Comparison of ENCODE assay signal across 8 cellular contexts in genomic region chr14:35808076-35808657, GRCh38. TPM values are rescaled to one million over a fixed set of nuclear protein-coding genes. Genes with fewer than 3 reads are reported as not detected.
A peak's percentile ranks its signal among the peaks of the same experiment; 100 is the strongest.
DNase-seq lines count a peak whose midpoint lies in the region; ATAC-seq and TF ChIP-seq lines count a peak whose summit lies in the region.

No MANE protein-coding gene starts in this region.

- H3K4me3 Mint-ChIP-seq in neural crest cell = peak overlapping the region; percentile 98

- peaks cover 18% of the 10 kb centered on the region for H3K4me1 ChIP-seq in HAP-1

- H3K9me3 ChIP-seq in HAP-1 = no peaks in the 10 kb centered on the region

- in situ Hi-C loops in ACHN (cut with HindIII; ENCODE audit: low pct_ligation_motif_present, low pct_unique_long_range_greater_than_20kb, low sequenced_read_pairs) (no loop called here), HAP-1 (cut with MboI; ENCODE audit: low sequenced_read_pairs) (no loop called here)

- DNase-seq in ACHN = peak; percentile 27
- DNase-seq in HAP-1 (ENCODE audit: low spot score in 2 of 2) = peak; percentile 51 to 61
- peak; percentile 9 for DNase-seq in UCSD-AML1 (lab: John Stamatoyannopoulos, UW; ENCODE audit: unreplicated experiment)
- DNase-seq in erythroblast (lab: John Stamatoyannopoulos, UW) = peak; percentile 12 to 58
- DNase-seq in neural crest cell (ENCODE audit: low read depth, low spot score) = no peak
- no peak for DNase-seq in NCI-H1930 (lab: John Stamatoyannopoulos, UW)

- H3K27ac Mint-ChIP-seq in neural crest cell (ENCODE audit: unreplicated experiment) = peak overlapping the region; percentile 92

- no peak for TF ChIP-seq POLR2A in erythroblast (IDR thresholded peaks at IDR 0.05; ENCODE audit: low read length)

- peaks cover 25% of the 10 kb centered on the region for H3K4me1 Mint-ChIP-seq in neural crest cell

- no peaks in the 10 kb centered on the region for H3K36me3 Mint-ChIP-seq in neural crest cell (ENCODE audit: low read depth)

- ATAC-seq in HG02852 (IDR thresholded peaks at IDR 0.05; ENCODE audit: unreplicated experiment) = no peak
- ATAC-seq in HG02938 (IDR thresholded peaks at IDR 0.05; ENCODE audit: unreplicated experiment) = no peak

- H3K27me3 ChIP-seq in HAP-1 (ENCODE audit: low read depth) = no peaks in the 10 kb centered on the region

- no peaks in the 10 kb centered on the region for H3K36me3 ChIP-seq in HAP-1 (replicated peaks)

- H3K4me3 ChIP-seq in HAP-1 = peak overlapping the region; percentile 59

- peaks cover 3% of the 10 kb centered on the region for H3K9me3 Mint-ChIP-seq in neural crest cell

- TF ChIP-seq CTCF in neural crest cell (conservative IDR thresholded peaks at IDR 0.05) = no peak

- no peaks in the 10 kb centered on the region for H3K27me3 Mint-ChIP-seq in neural crest cell (ENCODE audit: low read depth)

RNA-seq across cellular contexts. Expression of gene RALGAPA1, which starts 0.9 kb away (rescaled TPM):
- total RNA-seq in neural crest cell = 42.0 and 46.0 TPM in 2 replicates

RNA-seq across cellular contexts. Expression of gene BRMS1L, which starts 18.0 kb away (rescaled TPM):
- total RNA-seq in neural crest cell = 12.4 and 14.5 TPM in 2 replicates

Comparison
In these comparisons a context has a peak if more than half of its experiments do, and no peak if none do; other contexts are left out.
1. DNase-seq: peak in ACHN (single experiment), HAP-1 (2 of 2), UCSD-AML1 (single experiment) and erythroblast (2 of 2); none in neural crest cell (single experiment) and NCI-H1930 (0 of 2).